ENCODE assay signal across 8 cellular contexts in the genomic region with DNA sequence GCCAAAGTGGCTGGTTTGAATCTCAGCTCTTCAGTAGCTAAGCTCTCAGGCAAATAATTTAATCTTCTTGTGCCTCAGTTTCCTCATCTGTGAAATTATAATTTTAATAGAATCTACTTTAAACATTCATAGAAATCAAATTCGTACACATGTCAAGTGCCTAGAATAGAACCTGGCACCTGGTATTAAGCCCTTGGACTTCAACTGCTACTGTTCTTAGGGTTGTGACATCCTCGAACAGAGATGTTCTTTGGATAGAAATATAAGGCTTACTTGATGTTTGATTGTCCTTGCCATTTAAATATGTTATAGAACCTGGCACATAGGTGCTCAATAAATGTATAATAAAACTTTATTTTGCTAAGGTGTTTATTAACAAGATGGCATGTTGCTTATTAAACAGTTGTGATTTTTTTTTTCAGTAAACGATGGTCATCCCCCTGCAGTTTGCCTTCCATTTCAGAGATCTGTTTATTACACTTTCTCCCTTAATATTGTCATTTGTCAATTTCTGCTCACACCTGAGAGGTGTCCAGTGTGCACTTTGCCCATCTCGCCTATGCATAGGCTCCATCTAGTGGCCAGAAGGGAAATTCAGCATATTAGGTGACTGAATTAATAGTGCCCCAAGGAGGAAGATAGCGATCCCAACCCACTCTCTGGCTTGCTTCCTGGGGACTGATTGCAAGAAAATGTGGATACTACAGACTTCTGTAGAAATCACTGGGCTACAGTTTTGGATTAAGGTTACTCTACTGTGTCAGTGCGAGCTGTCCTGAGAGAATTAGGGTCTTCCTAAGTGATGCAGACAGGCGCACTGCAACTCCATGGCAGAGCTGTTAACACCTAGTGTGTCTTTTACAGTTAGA. TPM values are rescaled to one million over a fixed set of nuclear protein-coding genes. Genes with fewer than 3 reads are reported as not detected.
DNase-seq lines count a peak whose midpoint lies in the region; ATAC-seq and TF ChIP-seq lines count a peak whose summit lies in the region.

No MANE protein-coding gene starts in this region.

- H3K9me3 Mint-ChIP-seq in activated T-cell treated with anti-CD3 and anti-CD28 coated beads, Interleukin-2, amount 50 U/mL, for 24 hours, result no peaks in the 10 kb centered on the region

- H3K18ac ChIP-seq in neuronal stem cell (ENCODE audit: low read length), result no peak overlapping the region

- H3K4me1 Mint-ChIP-seq in activated T-cell treated with anti-CD3 and anti-CD28 coated beads, Interleukin-2, amount 50 U/mL, for 24 hours (ENCODE audit: low read depth), result peaks cover 41% of the 10 kb centered on the region

- ATAC-seq in GM21360 (IDR thresholded peaks at IDR 0.05; ENCODE audit: unreplicated experiment), result peak; percentile 96
- peak; percentile 80 for ATAC-seq in HG03521 (IDR thresholded peaks at IDR 0.05; ENCODE audit: unreplicated experiment)
- peak; percentile 79 for ATAC-seq in lung (ENCODE audit: insufficient read depth, low FRiP score)

- no peak overlapping the region for H3K4me3 Mint-ChIP-seq in activated T-cell treated with anti-CD3 and anti-CD28 coated beads, Interleukin-2, amount 50 U/mL, for 24 hours

- H2AFZ ChIP-seq in neuronal stem cell (ENCODE audit: low read length), result no peak overlapping the region

- no peaks in the 10 kb centered on the region for H3K36me3 Mint-ChIP-seq in activated T-cell treated with anti-CD3 and anti-CD28 coated beads, Interleukin-2, amount 50 U/mL, for 24 hours (ENCODE audit: low read depth)

- no peak overlapping the region for H2AK5ac ChIP-seq in neuronal stem cell (ENCODE audit: low read depth, low read length)

- no peak overlapping the region for H3K27ac Mint-ChIP-seq in activated T-cell treated with anti-CD3 and anti-CD28 coated beads, Interleukin-2, amount 50 U/mL, for 24 hours

- peaks cover 3% of the 10 kb centered on the region for H3K27me3 Mint-ChIP-seq in activated T-cell treated with anti-CD3 and anti-CD28 coated beads, Interleukin-2, amount 50 U/mL, for 24 hours

- H3K36me3 ChIP-seq in Peyer's patch, result no peaks in the 10 kb centered on the region
- H3K36me3 ChIP-seq in lung (ENCODE audit: control insufficient read depth in 2 of 2, insufficient read depth in 2 of 2, low read length in 2 of 2), result no peaks in the 10 kb centered on the region
- peaks cover 0 to 4% of the 10 kb centered on the region in 2 donors for H3K36me3 ChIP-seq in neuronal stem cell (replicated peaks in 1 of 2; ENCODE audit: control insufficient read depth in 2 of 2, insufficient read depth in 2 of 2, low read length in 2 of 2)

- H3K4me2 ChIP-seq in neuronal stem cell (ENCODE audit: insufficient read depth, low read length, poor library complexity, severe bottlenecking), result no peak overlapping the region

- H3K9me3 ChIP-seq in Peyer's patch, result no peaks in the 10 kb centered on the region
- H3K9me3 ChIP-seq in lung (ENCODE audit: control insufficient read depth in 2 of 2, insufficient read depth in 1 of 2, low read length in 1 of 2), result no peaks in the 10 kb centered on the region
- no peaks in the 10 kb centered on the region for H3K9me3 ChIP-seq in neuronal stem cell (replicated peaks in 1 of 2; ENCODE audit: control insufficient read depth in 2 of 2, insufficient read depth in 1 of 2, low read depth in 1 of 2, low read length in 2 of 2)

- TF ChIP-seq POLR2A in Peyer's patch (IDR thresholded peaks at IDR 0.05), result no peak

- H3K79me1 ChIP-seq in neuronal stem cell (ENCODE audit: low read depth, low read length), result peaks cover 16% of the 10 kb centered on the region

- TF ChIP-seq CTCF in Peyer's patch (IDR thresholded peaks at IDR 0.05) (peak; percentile 20 to 85 (median 76)), choroid plexus epithelial cell (conservative IDR thresholded peaks at IDR 0.05; ENCODE audit: low read depth, low read length) (peak; percentile 93), lung (IDR thresholded peaks at IDR 0.05; ENCODE audit: control extremely low read depth, extremely low read depth) (peak; percentile 80)

- H3K27ac ChIP-seq in Peyer's patch, result no peak overlapping the region
- no peak overlapping the region for H3K27ac ChIP-seq in lung (ENCODE audit: low read depth in 1 of 2, low read length in 1 of 2)
- no peak overlapping the region for H3K27ac ChIP-seq in neuronal stem cell (replicated peaks; ENCODE audit: low read length)

- no peak overlapping the region for H3K4ac ChIP-seq in neuronal stem cell (ENCODE audit: low read length)

- H2BK15ac ChIP-seq in neuronal stem cell (ENCODE audit: low read length), result no peak overlapping the region

- H4K91ac ChIP-seq in neuronal stem cell (ENCODE audit: low read depth, low read length, poor library complexity), result no peak overlapping the region

- no peak overlapping the region for H3K9ac ChIP-seq in neuronal stem cell (ENCODE audit: low read depth, low read length, poor library complexity)

- H3K14ac ChIP-seq in neuronal stem cell (ENCODE audit: low read length), result no peak overlapping the region

- 43 to 45% methylated on average over 7 of the region's 7 CpGs for WGBS in lung, 2 donors
- WGBS in neuronal stem cell (ENCODE audit: extremely low coverage in 2 of 2, insufficient read length in 2 of 2, insufficient replicate concordance in 1 of 2), 2 donors, result no CpG with 5 or more reads among the region's 7 CpGs

- H2BK5ac ChIP-seq in neuronal stem cell (ENCODE audit: low read length), result no peak overlapping the region

- H4K8ac ChIP-seq in neuronal stem cell (ENCODE audit: low read depth, low read length), result no peak overlapping the region

- peak; percentile 8 for DNase-seq in activated T-cell treated with anti-CD3 and anti-CD28 coated beads for 1 hour (ENCODE audit: low read depth)
- no peak for DNase-seq in activated T-cell treated with anti-CD3 and anti-CD28 coated beads, Interleukin-2, amount 50 U/mL, for 24 hours
- peak in 1 of 3 donors; percentile 80 for DNase-seq in Peyer's patch
- DNase-seq in choroid plexus epithelial cell (ENCODE audit: low read depth), result peak; percentile 64
- DNase-seq in lung (ENCODE audit: low spot score), result peak; percentile 55
- no peak for DNase-seq in neuronal stem cell (ENCODE audit: low spot score)

- no peak overlapping the region for H3K23ac ChIP-seq in neuronal stem cell (ENCODE audit: low read depth, low read length, poor library complexity)

- H2BK12ac ChIP-seq in neuronal stem cell (ENCODE audit: low read length), result no peak overlapping the region

- H3K4me3 ChIP-seq in Peyer's patch (no peak overlapping the region), choroid plexus epithelial cell (ENCODE audit: low read depth, low read length) (no peak overlapping the region), lung (no peak overlapping the region), neuronal stem cell (ENCODE audit: low read length in 2 of 2) (no peak overlapping the region)

- H3K4me1 ChIP-seq in Peyer's patch (peaks cover 0 to 18% (median 2%) of the 10 kb centered on the region in 4 donors), lung (ENCODE audit: control insufficient read depth in 2 of 2, insufficient read depth in 2 of 2, low read length in 2 of 2) (peaks cover 21 to 26% of the 10 kb centered on the region in 2 donors), neuronal stem cell (ENCODE audit: control insufficient read depth in 2 of 2, insufficient read depth in 1 of 2, low read depth in 1 of 2, low read length in 2 of 2) (peaks cover 7 to 35% of the 10 kb centered on the region in 2 donors)

- H2BK120ac ChIP-seq in neuronal stem cell (ENCODE audit: low read depth, low read length), result no peak overlapping the region

- H3K27me3 ChIP-seq in Peyer's patch (no peaks in the 10 kb centered on the region), lung (ENCODE audit: control insufficient read depth, insufficient read depth) (no peaks in the 10 kb centered on the region), neuronal stem cell (ENCODE audit: control insufficient read depth in 3 of 3, insufficient read depth in 3 of 3, low read depth in 1 of 3, low read length in 3 of 3) (no peaks in the 10 kb centered on the region)

RNA-seq across cellular contexts. Expression of gene IGF1R, which starts 10.7 kb away (rescaled TPM):
- 100 to 1,000 TPM in 2 of 4 donors, 10 to 100 TPM in 2; 29.6 to 176 (median 88.1) TPM for total RNA-seq in Peyer's patch
- total RNA-seq in lung, result 100 to 1,000 TPM in 1 of 2 donors, 10 to 100 TPM in 1; 48.3 to 154 TPM
- 1 to 10 TPM; 5.9 to 7.0 TPM for polyA plus RNA-seq in lung
- polyA plus RNA-seq in neuronal stem cell (2013, experiment 1 of 2), result 24.3 TPM
- polyA plus RNA-seq in neuronal stem cell (2013, experiment 2 of 2), result 26.8 TPM

Comparison
In these comparisons a context has a peak if more than half of its experiments do, and no peak if none do; other contexts are left out.
1. DNase-seq: peak in activated T-cell treated with anti-CD3 and anti-CD28 coated beads for 1 hour (single experiment), choroid plexus epithelial cell (single experiment) and lung (single experiment); none in activated T-cell treated with anti-CD3 and anti-CD28 coated beads, Interleukin-2, amount 50 U/mL, for 24 hours (single experiment) and neuronal stem cell (single experiment).
2. Peak in every context shown above with its lines, with median percentiles within 50 percentile points of each other: ATAC-seq and CTCF ChIP-seq.